ENCODE assay signal across 1 cellular context in the genomic region with DNA sequence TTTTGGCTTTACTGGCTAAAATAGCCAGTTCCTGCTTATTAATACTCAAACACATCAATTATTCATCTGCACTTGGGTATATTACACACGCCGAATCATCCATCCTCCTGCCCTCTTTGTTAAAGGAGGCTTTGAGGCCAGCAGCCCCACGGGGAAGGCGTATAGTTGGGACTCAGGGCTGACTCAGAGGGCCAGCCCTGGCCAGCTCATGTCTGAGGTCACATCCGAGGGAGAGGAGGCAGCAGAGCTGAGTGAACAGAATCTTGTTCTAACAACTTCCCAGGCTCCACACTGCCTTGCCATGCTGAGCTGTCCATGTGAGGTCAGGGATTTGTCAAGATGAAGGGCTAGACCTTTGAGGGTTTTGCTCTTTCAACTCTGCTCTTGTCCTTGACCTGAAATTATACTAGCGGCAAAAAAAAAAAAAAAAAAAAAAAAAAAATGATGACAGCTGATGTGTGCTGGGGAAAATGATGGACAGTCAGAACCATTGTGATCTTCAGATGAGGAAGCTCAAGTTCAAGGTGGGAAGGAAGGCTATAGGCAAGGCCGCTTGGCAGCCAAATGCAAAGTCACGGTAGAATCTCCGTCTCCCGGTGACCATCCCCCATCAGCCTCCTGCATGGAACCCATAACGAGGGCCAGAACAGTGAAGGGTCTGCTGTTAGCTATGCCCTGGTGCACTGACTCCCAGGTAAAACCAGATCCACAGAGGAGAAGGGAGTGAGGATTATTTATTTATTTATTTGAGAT.
TF ChIP-seq lines count a peak whose summit lies in the region.

No MANE protein-coding gene starts in this region.

TF ChIP-seq in HepG2, 621 proteins besides CTCF, POLR2A, EP300 and RAD21 (continued from another document):
- TF ChIP-seq NR2F1 (CRISPR knock-in tag; IDR thresholded peaks at IDR 0.05): 0 out of 4 replicates have a peak, but pooled peaks of 1 of the 2 experiments have one; percentile 42
- no peak for TF ChIP-seq SATB2 (CRISPR knock-in tag; IDR thresholded peaks at IDR 0.05)
- no peak for TF ChIP-seq MXD4 (CRISPR knock-in tag; IDR thresholded peaks at IDR 0.05)
- TF ChIP-seq RARA (CRISPR knock-in tag; IDR thresholded peaks at IDR 0.05): peak; percentile 27; the same call in 1 of the 2 replicates
- TF ChIP-seq, protein P1, sequence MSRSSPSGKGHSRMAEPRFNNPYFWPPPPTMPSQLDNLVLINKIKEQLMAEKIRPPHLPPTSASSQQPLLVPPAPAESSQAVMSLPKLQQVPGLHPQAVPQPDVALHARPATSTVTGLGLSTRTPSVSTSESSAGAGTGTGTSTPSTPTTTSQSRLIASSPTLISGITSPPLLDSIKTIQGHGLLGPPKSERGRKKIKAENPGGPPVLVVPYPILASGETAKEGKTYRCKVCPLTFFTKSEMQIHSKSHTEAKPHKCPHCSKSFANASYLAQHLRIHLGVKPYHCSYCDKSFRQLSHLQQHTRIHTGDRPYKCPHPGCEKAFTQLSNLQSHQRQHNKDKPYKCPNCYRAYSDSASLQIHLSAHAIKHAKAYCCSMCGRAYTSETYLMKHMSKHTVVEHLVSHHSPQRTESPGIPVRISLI (CRISPR knock-in tag; IDR thresholded peaks at IDR 0.05; ENCODE audit: borderline replicate concordance): peak; percentile 80
- no peak for TF ChIP-seq PRPF4 (IDR thresholded peaks at IDR 0.05; ENCODE audit: low read depth, low read length, poor library complexity, severe bottlenecking)
- no peak for TF ChIP-seq ZNF20 (CRISPR knock-in tag; IDR thresholded peaks at IDR 0.05)
- peak; percentile 63 for TF ChIP-seq TBL1XR1 (IDR thresholded peaks at IDR 0.05; ENCODE audit: borderline replicate concordance, low read length, partially characterized antibody)
- peak; percentile 62 for TF ChIP-seq FOSL2 (CRISPR knock-in tag; IDR thresholded peaks at IDR 0.05)
- no peak for TF ChIP-seq ATF4 (CRISPR knock-in tag; IDR thresholded peaks at IDR 0.05)
- no peak for TF ChIP-seq ZNF775 (CRISPR knock-in tag; IDR thresholded peaks at IDR 0.05; ENCODE audit: borderline replicate concordance)
- peak; percentile 60 for TF ChIP-seq SKI (IDR thresholded peaks at IDR 0.05; ENCODE audit: partially characterized antibody)
- TF ChIP-seq ARID5B (CRISPR knock-in tag; IDR thresholded peaks at IDR 0.05): 0 out of 2 replicates have a peak, but pooled peaks have one; percentile 11
- TF ChIP-seq SSRP1 (CRISPR knock-in tag; IDR thresholded peaks at IDR 0.05): no peak
- 0 out of 2 replicates have a peak, but pooled peaks have one; percentile 23 for TF ChIP-seq SAP130 (CRISPR knock-in tag; IDR thresholded peaks at IDR 0.05; ENCODE audit: low read depth)
- no peak for TF ChIP-seq ZNF30 (CRISPR knock-in tag; IDR thresholded peaks at IDR 0.05)
- TF ChIP-seq NFRKB (IDR thresholded peaks at IDR 0.05): no peak
- TF ChIP-seq, protein P2, sequence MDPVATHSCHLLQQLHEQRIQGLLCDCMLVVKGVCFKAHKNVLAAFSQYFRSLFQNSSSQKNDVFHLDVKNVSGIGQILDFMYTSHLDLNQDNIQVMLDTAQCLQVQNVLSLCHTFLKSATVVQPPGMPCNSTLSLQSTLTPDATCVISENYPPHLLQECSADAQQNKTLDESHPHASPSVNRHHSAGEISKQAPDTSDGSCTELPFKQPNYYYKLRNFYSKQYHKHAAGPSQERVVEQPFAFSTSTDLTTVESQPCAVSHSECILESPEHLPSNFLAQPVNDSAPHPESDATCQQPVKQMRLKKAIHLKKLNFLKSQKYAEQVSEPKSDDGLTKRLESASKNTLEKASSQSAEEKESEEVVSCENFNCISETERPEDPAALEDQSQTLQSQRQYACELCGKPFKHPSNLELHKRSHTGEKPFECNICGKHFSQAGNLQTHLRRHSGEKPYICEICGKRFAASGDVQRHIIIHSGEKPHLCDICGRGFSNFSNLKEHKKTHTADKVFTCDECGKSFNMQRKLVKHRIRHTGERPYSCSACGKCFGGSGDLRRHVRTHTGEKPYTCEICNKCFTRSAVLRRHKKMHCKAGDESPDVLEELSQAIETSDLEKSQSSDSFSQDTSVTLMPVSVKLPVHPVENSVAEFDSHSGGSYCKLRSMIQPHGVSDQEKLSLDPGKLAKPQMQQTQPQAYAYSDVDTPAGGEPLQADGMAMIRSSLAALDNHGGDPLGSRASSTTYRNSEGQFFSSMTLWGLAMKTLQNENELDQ (CRISPR knock-in tag; IDR thresholded peaks at IDR 0.05; ENCODE audit: borderline replicate concordance): no peak
- TF ChIP-seq FOXP1 (IDR thresholded peaks at IDR 0.05): no peak
- no peak for TF ChIP-seq FOXP1 (CRISPR knock-in tag; IDR thresholded peaks at IDR 0.05)
- no peak for TF ChIP-seq XBP1 (CRISPR knock-in tag; IDR thresholded peaks at IDR 0.05)
- TF ChIP-seq, protein P3, sequence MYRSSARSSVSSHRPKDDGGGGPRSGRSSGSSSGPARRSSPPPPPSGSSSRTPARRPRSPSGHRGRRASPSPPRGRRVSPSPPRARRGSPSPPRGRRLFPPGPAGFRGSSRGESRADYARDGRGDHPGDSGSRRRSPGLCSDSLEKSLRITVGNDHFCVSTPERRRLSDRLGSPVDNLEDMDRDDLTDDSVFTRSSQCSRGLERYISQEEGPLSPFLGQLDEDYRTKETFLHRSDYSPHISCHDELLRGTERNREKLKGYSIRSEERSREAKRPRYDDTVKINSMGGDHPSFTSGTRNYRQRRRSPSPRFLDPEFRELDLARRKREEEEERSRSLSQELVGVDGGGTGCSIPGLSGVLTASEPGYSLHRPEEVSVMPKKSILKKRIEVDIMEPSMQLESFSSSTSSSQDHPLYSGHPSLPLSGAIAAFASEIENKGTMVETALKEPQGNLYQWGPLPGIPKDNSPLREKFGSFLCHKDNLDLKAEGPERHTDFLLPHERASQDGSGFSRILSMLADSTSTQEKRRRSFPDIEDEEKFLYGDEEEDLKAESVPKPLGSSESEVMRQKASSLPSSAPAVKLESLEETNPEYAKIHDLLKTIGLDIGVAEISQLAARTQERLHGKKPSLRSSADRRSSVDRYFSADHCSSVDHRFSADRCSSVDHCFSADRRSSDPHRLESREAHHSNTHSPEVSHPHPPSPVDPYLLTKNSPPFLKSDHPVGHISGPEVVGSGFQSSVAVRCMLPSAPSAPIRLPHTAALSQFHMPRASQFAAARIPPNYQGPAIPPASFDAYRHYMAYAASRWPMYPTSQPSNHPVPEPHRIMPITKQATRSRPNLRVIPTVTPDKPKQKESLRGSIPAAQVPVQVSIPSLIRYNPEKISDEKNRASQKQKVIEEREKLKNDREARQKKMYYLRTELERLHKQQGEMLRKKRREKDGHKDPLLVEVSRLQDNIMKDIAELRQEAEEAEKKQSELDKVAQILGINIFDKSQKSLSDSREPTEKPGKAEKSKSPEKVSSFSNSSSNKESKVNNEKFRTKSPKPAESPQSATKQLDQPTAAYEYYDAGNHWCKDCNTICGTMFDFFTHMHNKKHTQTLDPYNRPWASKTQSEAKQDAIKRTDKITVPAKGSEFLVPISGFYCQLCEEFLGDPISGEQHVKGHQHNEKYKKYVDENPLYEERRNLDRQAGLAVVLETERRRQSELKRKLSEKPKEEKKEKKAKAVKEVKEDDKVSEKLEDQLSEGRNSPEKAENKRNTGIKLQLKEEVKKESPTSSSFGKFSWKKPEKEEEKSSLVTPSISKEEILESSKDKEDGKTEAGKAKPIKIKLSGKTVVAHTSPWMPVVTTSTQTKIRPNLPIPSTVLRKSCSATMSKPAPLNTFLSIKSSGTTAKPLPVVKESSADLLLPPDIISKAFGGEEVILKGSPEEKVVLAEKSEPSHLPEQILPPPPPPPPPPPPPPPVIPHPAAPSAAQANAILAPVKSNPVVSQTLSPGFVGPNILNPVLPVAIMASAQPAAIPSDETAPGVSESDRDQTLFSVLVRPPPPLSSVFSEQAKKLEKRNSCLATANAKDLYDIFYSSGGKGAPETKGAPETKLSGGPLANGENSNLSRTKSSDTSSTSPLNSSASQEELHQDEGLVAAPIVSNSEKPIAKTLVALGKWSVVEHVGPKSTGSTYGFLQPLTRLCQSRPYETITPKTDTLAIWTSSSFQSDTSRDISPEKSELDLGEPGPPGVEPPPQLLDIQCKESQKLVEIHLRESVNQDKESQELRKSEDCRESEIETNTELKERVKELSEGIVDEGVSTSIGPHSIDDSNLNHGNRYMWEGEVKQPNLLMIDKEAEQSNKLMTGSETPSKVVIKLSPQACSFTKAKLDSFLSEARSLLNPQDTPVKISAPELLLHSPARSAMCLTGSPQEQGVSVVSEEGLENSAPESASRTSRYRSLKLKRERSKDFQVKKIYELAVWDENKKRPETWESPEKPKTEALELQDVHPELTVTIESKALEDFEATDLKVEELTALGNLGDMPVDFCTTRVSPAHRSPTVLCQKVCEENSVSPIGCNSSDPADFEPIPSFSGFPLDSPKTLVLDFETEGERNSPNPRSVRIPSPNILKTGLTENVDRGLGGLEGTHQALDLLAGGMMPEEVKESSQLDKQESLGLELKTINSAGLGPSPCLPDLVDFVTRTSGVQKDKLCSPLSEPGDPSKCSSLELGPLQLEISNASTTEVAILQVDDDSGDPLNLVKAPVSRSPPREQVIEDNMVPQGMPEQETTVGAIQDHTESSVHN (CRISPR knock-in tag; IDR thresholded peaks at IDR 0.05): no peak
- TF ChIP-seq, protein P4, sequence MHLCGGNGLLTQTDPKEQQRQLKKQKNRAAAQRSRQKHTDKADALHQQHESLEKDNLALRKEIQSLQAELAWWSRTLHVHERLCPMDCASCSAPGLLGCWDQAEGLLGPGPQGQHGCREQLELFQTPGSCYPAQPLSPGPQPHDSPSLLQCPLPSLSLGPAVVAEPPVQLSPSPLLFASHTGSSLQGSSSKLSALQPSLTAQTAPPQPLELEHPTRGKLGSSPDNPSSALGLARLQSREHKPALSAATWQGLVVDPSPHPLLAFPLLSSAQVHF (CRISPR knock-in tag; IDR thresholded peaks at IDR 0.05): no peak
- TF ChIP-seq RXRA (CRISPR knock-in tag; IDR thresholded peaks at IDR 0.05): peak; percentile 53; the same call in 1 of the 2 replicates
- no peak for TF ChIP-seq CCAR2 (optimal IDR thresholded peaks at IDR 0.05; ENCODE audit: low read depth, low read length)
- peak; percentile 26; the same call in 1 of the 2 replicates for TF ChIP-seq NR2F6 (IDR thresholded peaks at IDR 0.05)
- no peak for TF ChIP-seq NR2F6 (CRISPR knock-in tag; IDR thresholded peaks at IDR 0.05)
- TF ChIP-seq NFE2L2 (IDR thresholded peaks at IDR 0.05; ENCODE audit: low read length): peak; percentile 5; the same call in 1 of the 2 replicates
- TF ChIP-seq, protein P5, sequence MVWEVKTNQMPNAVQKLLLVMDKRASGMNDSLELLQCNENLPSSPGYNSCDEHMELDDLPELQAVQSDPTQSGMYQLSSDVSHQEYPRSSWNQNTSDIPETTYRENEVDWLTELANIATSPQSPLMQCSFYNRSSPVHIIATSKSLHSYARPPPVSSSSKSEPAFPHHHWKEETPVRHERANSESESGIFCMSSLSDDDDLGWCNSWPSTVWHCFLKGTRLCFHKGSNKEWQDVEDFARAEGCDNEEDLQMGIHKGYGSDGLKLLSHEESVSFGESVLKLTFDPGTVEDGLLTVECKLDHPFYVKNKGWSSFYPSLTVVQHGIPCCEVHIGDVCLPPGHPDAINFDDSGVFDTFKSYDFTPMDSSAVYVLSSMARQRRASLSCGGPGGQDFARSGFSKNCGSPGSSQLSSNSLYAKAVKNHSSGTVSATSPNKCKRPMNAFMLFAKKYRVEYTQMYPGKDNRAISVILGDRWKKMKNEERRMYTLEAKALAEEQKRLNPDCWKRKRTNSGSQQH (CRISPR knock-in tag; IDR thresholded peaks at IDR 0.05; ENCODE audit: low read depth): no peak
- TF ChIP-seq TBP (CRISPR knock-in tag; IDR thresholded peaks at IDR 0.05): no peak
- TF ChIP-seq ZNF790 (CRISPR knock-in tag; IDR thresholded peaks at IDR 0.05; ENCODE audit: borderline replicate concordance): no peak
